In genomic region chr18:41754332-41754731, GRCh38 we compare ENCODE assay signal across 18 cellular contexts.
DNase-seq lines count a peak whose midpoint lies in the region; TF ChIP-seq lines count a peak whose summit lies in the region.
"Had no signal": no experiment of that assay in that cellular context is flagged by ENCODE, and none has a peak within 500 bp of the region (broad histone marks: within the 10 kb centered on the region; RNA-seq: fewer than 3 reads in every experiment).

No MANE protein-coding gene starts in this region.

- H3K9ac ChIP-seq in mammary epithelial cell (ENCODE audit: insufficient read depth, low read length), result no peak overlapping the region
- H3K9ac ChIP-seq: BLaER1 had no signal

- BruUV-seq in mammary epithelial cell (replicated peaks; lab: Mats Ljungman, UMichigan) (no TSS peak), MCF 10A (replicated peaks; lab: Mats Ljungman, UMichigan) (no TSS peak)

- H2AFZ ChIP-seq in mammary epithelial cell (ENCODE audit: low read depth, low read length), result peak overlapping the region; percentile 31

- H3K27ac Mint-ChIP-seq in MCF 10A (ENCODE audit: low read depth, unreplicated experiment), result no peak overlapping the region
- H3K27ac Mint-ChIP-seq: B cell; CD4-positive, CD25-positive, alpha-beta regulatory T cell; CD8-positive, alpha-beta T cell had no signal

- TF ChIP-seq CTCF in mammary epithelial cell (conservative IDR thresholded peaks at IDR 0.05 in 1 of 2, IDR thresholded peaks at IDR 0.05 in 1 of 2; ENCODE audit: extremely low read depth in 1 of 2, insufficient read depth in 1 of 2, low read depth in 1 of 2, low read length in 2 of 2), result no peak
- TF ChIP-seq CTCF in MCF 10A (IDR thresholded peaks at IDR 0.05; ENCODE audit: unreplicated experiment), result no peak

- no peaks in the 10 kb centered on the region for H3K9me3 Mint-ChIP-seq in MCF 10A (ENCODE audit: unreplicated experiment)
- H3K9me3 Mint-ChIP-seq: CD8-positive, alpha-beta T cell had no signal

- no peaks in the 10 kb centered on the region for H4K20me1 ChIP-seq in mammary epithelial cell (ENCODE audit: insufficient read depth, low read length)
- H4K20me1 ChIP-seq: BLaER1 had no signal

- no peaks in the 10 kb centered on the region for H3K36me3 ChIP-seq in mammary epithelial cell (ENCODE audit: insufficient read depth, low read length)
- H3K36me3 ChIP-seq: BLaER1 had no signal

- no peak overlapping the region for H3K4me3 Mint-ChIP-seq in MCF 10A (ENCODE audit: unreplicated experiment)
- H3K4me3 Mint-ChIP-seq: B cell; CD4-positive, CD25-positive, alpha-beta regulatory T cell; CD8-positive, alpha-beta T cell had no signal

- 100% methylated on average over 1 of the region's 1 CpG for WGBS in mammary epithelial cell (ENCODE audit: low coverage, missing lambda C conversion rate)

- no peaks in the 10 kb centered on the region for H3K27me3 Mint-ChIP-seq in MCF 10A (ENCODE audit: insufficient read depth, unreplicated experiment)
- H3K27me3 Mint-ChIP-seq: B cell; CD4-positive, CD25-positive, alpha-beta regulatory T cell had no signal

- intact Hi-C loops in mammary epithelial cell (cut with micrococcal nuclease), result no loop called here
- intact Hi-C loops in MCF 10A (cut with micrococcal nuclease), result no loop called here

- POLR2A ChIA-PET in MCF 10A (lab: Yijun Ruan, JAX), result interaction anchor here (1.0 kb wide), 1 partner anchor 119 kb away, joined by 4 read pairs; no protein-coding TSS in a partner anchor

- no peaks in the 10 kb centered on the region for H3K9me3 ChIP-seq in mammary epithelial cell (replicated peaks; ENCODE audit: insufficient read depth, low read length)
- H3K9me3 ChIP-seq: BLaER1, Caco-2 had no signal

- no peaks in the 10 kb centered on the region for H3K27me3 ChIP-seq in mammary epithelial cell (ENCODE audit: insufficient read depth, low read length)
- H3K27me3 ChIP-seq: BLaER1 had no signal

- H3K4me2 ChIP-seq in mammary epithelial cell (ENCODE audit: insufficient read depth, low read depth, low read length), result no peak overlapping the region
- H3K4me2 ChIP-seq: BLaER1 had no signal

- H3K4me1 Mint-ChIP-seq in MCF 10A (ENCODE audit: insufficient read depth, unreplicated experiment), result no peaks in the 10 kb centered on the region
- H3K4me1 Mint-ChIP-seq: B cell; CD4-positive, CD25-positive, alpha-beta regulatory T cell had no signal

- CTCF ChIA-PET in mammary epithelial cell (lab: Charles Lee; ENCODE audit: low non-redundant PET) (no interaction called here), MCF 10A (lab: Yijun Ruan, JAX) (interaction anchor here (0.9 to 1.1 kb wide), 2 partner anchors 17 to 30 kb away, joined by 3 to 4 read pairs; no protein-coding TSS in a partner anchor)

- H3K4me3 ChIP-seq in mammary epithelial cell (replicated peaks in 1 of 3; ENCODE audit: insufficient read depth in 1 of 3, low read depth in 2 of 3, low read length in 3 of 3), result no peak overlapping the region
- H3K4me3 ChIP-seq: BLaER1 had no signal

- H3K4me1 ChIP-seq in mammary epithelial cell (ENCODE audit: insufficient read depth, low read length), result peaks cover 18% of the 10 kb centered on the region
- H3K4me1 ChIP-seq: BLaER1, Caco-2 had no signal

- no peak for DNase-seq in mammary epithelial cell
- no peak for DNase-seq in MCF 10A (ENCODE audit: unreplicated experiment)
- DNase-seq in MV-4-11 (lab: John Stamatoyannopoulos, UW), result peak; percentile 5
- peak; percentile 30 for DNase-seq in left kidney (ENCODE audit: low read depth, low spot score)
- no peak for DNase-seq in activated CD4-positive, alpha-beta T cell treated with anti-CD3 and anti-CD28 coated beads for 4 hours
- no peak for DNase-seq in NCI-H446 (lab: John Stamatoyannopoulos, UW)
- DNase-seq in NCI-H510A (lab: John Stamatoyannopoulos, UW), result no peak
- DNase-seq: Caco-2; CD4-positive, CD25-positive, alpha-beta regulatory T cell; CD8-positive, alpha-beta T cell; DMS 273 treated with DMSO at 0.1 percent for 48 hours; DMS79; GDM1; H7 had no signal

- in situ Hi-C loops in mammary epithelial cell (cut with MboI; ENCODE audit: low sequenced_read_pairs in 2 of 2), result no loop called here

- H3K79me2 ChIP-seq in mammary epithelial cell (ENCODE audit: insufficient read depth, low read length), result no peaks in the 10 kb centered on the region

- H3K36me3 Mint-ChIP-seq in MCF 10A (ENCODE audit: insufficient read depth, unreplicated experiment), result no peaks in the 10 kb centered on the region
- H3K36me3 Mint-ChIP-seq: CD4-positive, CD25-positive, alpha-beta regulatory T cell; CD8-positive, alpha-beta T cell had no signal

- dilution Hi-C loops in mammary epithelial cell (cut with HindIII; ENCODE audit: low sequenced_read_pairs), result loop anchor here (5.0 kb wide), 1 partner anchor 53 kb away; no protein-coding TSS in a partner anchor

- H3K27ac ChIP-seq in mammary epithelial cell (ENCODE audit: insufficient read depth, low read depth, low read length), result no peak overlapping the region
- H3K27ac ChIP-seq: 22Rv1, BLaER1, C4-2B had no signal

Comparison
In these comparisons a context has a peak if more than half of its experiments do, and no peak if none do; other contexts are left out.
1. DNase-seq: peak in MV-4-11 (single experiment) and left kidney (single experiment); none in mammary epithelial cell (single experiment), MCF 10A (single experiment), activated CD4-positive, alpha-beta T cell treated with anti-CD3 and anti-CD28 coated beads for 4 hours (0 of 2), NCI-H446 (0 of 2) and NCI-H510A (single experiment).